ENCODE assay signal across 31 cellular contexts in the genomic region with DNA sequence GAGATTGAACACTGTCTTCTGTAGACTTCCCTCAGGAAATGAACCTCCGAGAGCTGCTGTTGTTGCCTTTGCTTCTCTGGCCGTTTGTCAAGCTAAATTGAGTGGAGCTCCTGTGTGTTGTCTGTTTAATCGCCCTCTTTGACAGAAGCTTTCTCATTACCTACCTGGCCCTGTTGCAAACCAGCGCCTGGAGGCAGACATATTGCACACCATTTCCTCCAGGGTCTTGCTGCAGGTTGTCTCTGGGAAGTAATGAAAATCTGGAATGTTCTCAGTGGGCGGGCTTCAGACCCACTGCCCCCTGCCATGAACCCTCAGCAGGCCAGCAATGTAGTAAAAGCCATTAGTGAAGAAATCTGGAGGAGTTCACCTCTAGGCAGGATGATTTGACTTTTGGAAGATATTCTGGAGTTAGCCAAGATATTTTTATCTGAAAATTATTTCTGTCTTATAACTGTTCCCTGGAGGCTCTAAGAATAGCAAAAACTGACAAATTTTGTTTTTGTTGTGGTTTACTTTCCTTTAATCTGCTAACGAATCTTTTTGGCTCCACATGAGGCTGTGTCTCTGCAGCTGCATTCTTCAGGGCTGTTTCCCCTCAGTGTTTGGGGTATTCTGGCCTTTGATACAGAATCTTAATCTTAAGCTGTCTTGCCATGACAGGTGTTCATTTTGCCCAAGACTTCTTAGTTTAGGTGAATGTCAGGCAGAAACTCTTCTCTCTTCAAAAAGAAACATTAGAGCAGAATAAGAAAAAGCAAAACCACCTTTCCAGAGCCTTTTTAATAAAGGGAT.
DNase-seq lines count a peak whose midpoint lies in the region; ATAC-seq and TF ChIP-seq lines count a peak whose summit lies in the region.
"Had no signal": no experiment of that assay in that cellular context is flagged by ENCODE, and none has a peak within 500 bp of the region (broad histone marks: within the 10 kb centered on the region; RNA-seq: fewer than 3 reads in every experiment).

No MANE protein-coding gene starts in this region.

- peak overlapping the region; percentile 53 for H3K27ac ChIP-seq in DND-41 (ENCODE audit: low read length)
- H3K27ac ChIP-seq in MM.1S (ENCODE audit: low read length): peak overlapping the region; percentile 19; the same call in 1 of the 2 replicates
- H3K27ac ChIP-seq: breast epithelium, RWPE1, SJSA1 had no signal

- H3K4me1 ChIP-seq in DND-41 (ENCODE audit: insufficient read depth, low read length): peaks cover 20% of the 10 kb centered on the region
- H3K4me1 ChIP-seq in MM.1S (ENCODE audit: low read length): peaks cover 7% of the 10 kb centered on the region
- H3K4me1 ChIP-seq: breast epithelium, SJSA1 had no signal

- H3K9me3 Mint-ChIP-seq in stimulated activated effector memory CD8-positive, alpha-beta T cell treated with anti-CD3 and anti-CD28 coated beads, Interleukin-12 subunit alpha, Interleukin-12 subunit beta, amount 100 ng/mL, for 72 hours: no peaks in the 10 kb centered on the region
- H3K9me3 Mint-ChIP-seq: activated naive CD8-positive, alpha-beta T cell treated with anti-CD3 and anti-CD28 coated beads for 36 hours; activated T-cell treated with anti-CD3 and anti-CD28 coated beads, Interleukin-2, amount 50 U/mL, for 4 hours; CD8-positive, alpha-beta memory T cell; H9; naive B cell; stimulated activated memory B cell treated with anti-CD40 and anti-IgM and Interleukin-4, amounts not matched to agents 10 μg/mL and 1 μg/mL and 100 μg/mL, for 72 hours had no signal

- peak overlapping the region; percentile 44; the same call in 1 of the 2 replicates for H3K4me2 ChIP-seq in DND-41 (ENCODE audit: insufficient read depth, low read length)
- H3K4me2 ChIP-seq in MM.1S (ENCODE audit: low read depth, low read length): peak overlapping the region; percentile 0; the same call in 1 of the 2 replicates

- no peak overlapping the region for H3K9ac ChIP-seq in DND-41 (ENCODE audit: low read depth, low read length)
- no peak overlapping the region for H3K9ac ChIP-seq in MM.1S (ENCODE audit: low read length)

- peak overlapping the region; percentile 20 for H3K27ac Mint-ChIP-seq in stimulated activated effector memory CD8-positive, alpha-beta T cell treated with anti-CD3 and anti-CD28 coated beads, Interleukin-12 subunit alpha, Interleukin-12 subunit beta, amount 100 ng/mL, for 72 hours
- H3K27ac Mint-ChIP-seq: activated CD8-positive, alpha-beta memory T cell treated with anti-CD3 and anti-CD28 coated beads, Interleukin-2, amount 10 ng/mL, durations not matched to agents 7 days and 5 days; activated naive CD8-positive, alpha-beta T cell treated with anti-CD3 and anti-CD28 coated beads for 36 hours; H9; stimulated activated memory B cell treated with anti-CD40 and anti-IgM and Interleukin-4, amounts not matched to agents 10 μg/mL and 1 μg/mL and 100 μg/mL, for 72 hours had no signal

- no peaks in the 10 kb centered on the region for H3K9me2 ChIP-seq in MM.1S (replicated peaks; ENCODE audit: insufficient read depth, low read length)

- H3K36me3 ChIP-seq in DND-41 (ENCODE audit: insufficient read depth, low read length): no peaks in the 10 kb centered on the region
- H3K36me3 ChIP-seq in MM.1S (replicated peaks; ENCODE audit: insufficient read depth, low read length): no peaks in the 10 kb centered on the region
- H3K36me3 ChIP-seq: breast epithelium, SJSA1 had no signal

- peak; percentile 96 for ATAC-seq in DND-41 (ENCODE audit: insufficient read depth, low read depth)
- ATAC-seq in stimulated activated effector memory CD8-positive, alpha-beta T cell treated with anti-CD3 and anti-CD28 coated beads, Interleukin-12 subunit alpha, Interleukin-12 subunit beta, amount 100 ng/mL, for 72 hours: no peak
- ATAC-seq: activated CD8-positive, alpha-beta memory T cell treated with anti-CD3 and anti-CD28 coated beads, Interleukin-2, amount 10 ng/mL, durations not matched to agents 7 days and 5 days; activated T-cell treated with anti-CD3 and anti-CD28 coated beads, Interleukin-2, amount 50 U/mL, for 4 hours; HepG2; left colon; stimulated activated memory B cell treated with anti-CD40 and anti-IgM and Interleukin-4, amounts not matched to agents 10 μg/mL and 1 μg/mL and 100 μg/mL, for 72 hours had no signal

- H4K20me1 ChIP-seq in DND-41 (ENCODE audit: insufficient read depth, low read length): no peaks in the 10 kb centered on the region
- no peaks in the 10 kb centered on the region for H4K20me1 ChIP-seq in MM.1S (ENCODE audit: insufficient read depth, low read length)

- H3K9me3 ChIP-seq in DND-41 (ENCODE audit: insufficient read depth, low read length, severe bottlenecking) (no peaks in the 10 kb centered on the region), MM.1S (replicated peaks; ENCODE audit: insufficient read depth, low read length) (no peaks in the 10 kb centered on the region)
- H3K9me3 ChIP-seq: breast epithelium, SJSA1 had no signal

- H3F3A ChIP-seq in MM.1S (ENCODE audit: insufficient read depth, low read length): 0 out of 2 replicates have a peak, but pooled peaks cover 2% of the 10 kb centered on the region

- TF ChIP-seq CTCF in DND-41 (IDR thresholded peaks at IDR 0.05; ENCODE audit: borderline replicate concordance, extremely low read depth, low read length, poor library complexity, severe bottlenecking) (no peak), MM.1S (IDR thresholded peaks at IDR 0.05; ENCODE audit: low read length) (no peak)

- no peak overlapping the region; the same call in 1 of the 2 replicates for H2AFZ ChIP-seq in DND-41 (ENCODE audit: low read depth, low read length)
- H2AFZ ChIP-seq in MM.1S (ENCODE audit: low read length): no peak overlapping the region

- H3K79me2 ChIP-seq in DND-41 (ENCODE audit: insufficient read depth, low read length) (no peaks in the 10 kb centered on the region), MM.1S (ENCODE audit: low read length) (no peaks in the 10 kb centered on the region)

- no peaks in the 10 kb centered on the region for H3K4me1 Mint-ChIP-seq in stimulated activated effector memory CD8-positive, alpha-beta T cell treated with anti-CD3 and anti-CD28 coated beads, Interleukin-12 subunit alpha, Interleukin-12 subunit beta, amount 100 ng/mL, for 72 hours
- H3K4me1 Mint-ChIP-seq: activated CD8-positive, alpha-beta memory T cell treated with anti-CD3 and anti-CD28 coated beads, Interleukin-2, amount 10 ng/mL, durations not matched to agents 7 days and 5 days; activated naive CD8-positive, alpha-beta T cell treated with anti-CD3 and anti-CD28 coated beads for 36 hours; CD8-positive, alpha-beta memory T cell; stimulated activated memory B cell treated with anti-CD40 and anti-IgM and Interleukin-4, amounts not matched to agents 10 μg/mL and 1 μg/mL and 100 μg/mL, for 72 hours had no signal

- H3K4me3 Mint-ChIP-seq in stimulated activated effector memory CD8-positive, alpha-beta T cell treated with anti-CD3 and anti-CD28 coated beads, Interleukin-12 subunit alpha, Interleukin-12 subunit beta, amount 100 ng/mL, for 72 hours: no peak overlapping the region
- H3K4me3 Mint-ChIP-seq: activated CD8-positive, alpha-beta memory T cell treated with anti-CD3 and anti-CD28 coated beads, Interleukin-2, amount 10 ng/mL, durations not matched to agents 7 days and 5 days; activated naive CD8-positive, alpha-beta T cell treated with anti-CD3 and anti-CD28 coated beads for 36 hours; activated T-cell treated with anti-CD3 and anti-CD28 coated beads, Interleukin-2, amount 50 U/mL, for 4 hours; CD8-positive, alpha-beta memory T cell; H9; naive B cell; stimulated activated memory B cell treated with anti-CD40 and anti-IgM and Interleukin-4, amounts not matched to agents 10 μg/mL and 1 μg/mL and 100 μg/mL, for 72 hours had no signal

- no peaks in the 10 kb centered on the region for H3K36me3 Mint-ChIP-seq in stimulated activated effector memory CD8-positive, alpha-beta T cell treated with anti-CD3 and anti-CD28 coated beads, Interleukin-12 subunit alpha, Interleukin-12 subunit beta, amount 100 ng/mL, for 72 hours
- H3K36me3 Mint-ChIP-seq: activated CD8-positive, alpha-beta memory T cell treated with anti-CD3 and anti-CD28 coated beads, Interleukin-2, amount 10 ng/mL, durations not matched to agents 7 days and 5 days; activated naive CD8-positive, alpha-beta T cell treated with anti-CD3 and anti-CD28 coated beads for 36 hours; naive B cell; stimulated activated memory B cell treated with anti-CD40 and anti-IgM and Interleukin-4, amounts not matched to agents 10 μg/mL and 1 μg/mL and 100 μg/mL, for 72 hours had no signal

- DNase-seq in DND-41 (peak; percentile 58), MM.1S (peak; percentile 18), islet precursor cell (peak; percentile 75), hepatic stellate cell (ENCODE audit: low spot score) (no peak), Kasumi-1 (lab: John Stamatoyannopoulos, UW) (no peak)
- DNase-seq in stimulated activated effector memory CD8-positive, alpha-beta T cell treated with anti-CD3 and anti-CD28 coated beads, Interleukin-12 subunit alpha, Interleukin-12 subunit beta, amount 100 ng/mL, for 72 hours (ENCODE audit: low spot score in 2 of 2): no peak
- DNase-seq in stimulated activated CD4-positive, alpha-beta T cell treated with anti-CD3 and anti-CD28 coated beads, Interleukin-4, amount 100 ng/mL, for 1 hour: no peak
- DNase-seq: activated CD4-positive, CD25-positive, alpha-beta regulatory T cell; activated CD8-positive, alpha-beta memory T cell treated with anti-CD3 and anti-CD28 coated beads, Interleukin-2, amount 10 ng/mL, durations not matched to agents 7 days and 5 days; activated gamma-delta T cell; activated naive CD8-positive, alpha-beta T cell treated with anti-CD3 and anti-CD28 coated beads for 36 hours; activated T-cell treated with anti-CD3 and anti-CD28 coated beads, Interleukin-2, amount 50 U/mL, for 4 hours; anterior cingulate cortex; CD8-positive, alpha-beta memory T cell; effector CD4-positive, alpha-beta T cell; H9; hypothalamus; left colon; mesenchymal stem cell; naive B cell; NCI-H1048; NCI-H1694; NCI-H446; NCI-H774; nucleus accumbens; T-helper 1 cell had no signal

- H3K27me3 ChIP-seq in DND-41 (ENCODE audit: insufficient read depth, low read length, poor library complexity) (no peaks in the 10 kb centered on the region), MM.1S (replicated peaks; ENCODE audit: insufficient read depth, low read length) (no peaks in the 10 kb centered on the region)
- H3K27me3 ChIP-seq: breast epithelium, SJSA1 had no signal

- no peak overlapping the region for H3K4me3 ChIP-seq in DND-41 (ENCODE audit: low read depth in 1 of 2, low read length in 2 of 2)
- no peak overlapping the region for H3K4me3 ChIP-seq in MM.1S (ENCODE audit: low read length)
- H3K4me3 ChIP-seq: breast epithelium, SJSA1 had no signal

Comparison
In these comparisons a context has a peak if more than half of its experiments do, and no peak if none do; other contexts are left out.
1. DNase-seq: peak in DND-41 (single experiment), MM.1S (single experiment) and islet precursor cell (single experiment); none in stimulated activated effector memory CD8-positive, alpha-beta T cell treated with anti-CD3 and anti-CD28 coated beads, Interleukin-12 subunit alpha, Interleukin-12 subunit beta, amount 100 ng/mL, for 72 hours (0 of 2), hepatic stellate cell (single experiment), Kasumi-1 (0 of 2) and stimulated activated CD4-positive, alpha-beta T cell treated with anti-CD3 and anti-CD28 coated beads, Interleukin-4, amount 100 ng/mL, for 1 hour (single experiment).